In the genomic region with DNA sequence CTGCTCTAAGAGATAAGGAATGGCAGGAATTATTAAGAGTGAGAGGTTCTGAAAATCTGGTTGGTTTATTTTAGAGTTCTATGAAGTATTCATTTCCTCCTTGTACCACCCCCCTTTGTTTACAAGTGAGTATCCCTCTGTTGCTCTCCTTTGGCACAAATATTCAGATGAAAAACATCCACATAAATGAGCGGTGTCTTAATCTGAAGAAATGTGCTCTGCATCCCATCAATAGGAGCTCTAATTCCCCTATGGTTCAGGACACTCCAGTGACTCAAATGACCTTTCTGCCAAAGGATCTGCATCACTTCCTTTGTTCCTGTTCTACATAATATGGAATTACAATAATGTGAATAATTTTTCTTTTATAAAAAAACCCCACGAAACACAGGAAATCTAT, we compare ENCODE assay signal across 20 cellular contexts. TPM values are rescaled to one million over a fixed set of nuclear protein-coding genes. Genes with fewer than 3 reads are reported as not detected.
DNase-seq lines count a peak whose midpoint lies in the region; ATAC-seq and TF ChIP-seq lines count a peak whose summit lies in the region.
"Had no signal": no experiment of that assay in that cellular context is flagged by ENCODE, and none has a peak within 500 bp of the region (broad histone marks: within the 10 kb centered on the region; RNA-seq: fewer than 3 reads in every experiment).

No MANE protein-coding gene starts in this region.

- H2AFZ ChIP-seq in SK-N-SH (ENCODE audit: low read depth): no peak overlapping the region

- no peaks in the 10 kb centered on the region for H3K9me3 ChIP-seq in SK-N-SH
- H3K9me3 ChIP-seq: BLaER1, sigmoid colon had no signal

- no peaks in the 10 kb centered on the region for H3K9me2 ChIP-seq in SK-N-SH

- TF ChIP-seq RAD21 in SK-N-SH (IDR thresholded peaks at IDR 0.05; ENCODE audit: low read length): no peak

- peak overlapping the region; percentile 32 for H3K4me2 ChIP-seq in SK-N-SH
- H3K4me2 ChIP-seq: BLaER1 had no signal

- peak; percentile 19 for ATAC-seq in sciatic nerve
- ATAC-seq: K562; stimulated activated effector memory CD8-positive, alpha-beta T cell treated with anti-CD3 and anti-CD28 coated beads, Interleukin-12 subunit alpha, Interleukin-12 subunit beta, amount 100 ng/mL, for 72 hours had no signal

- peak overlapping the region; percentile 1; the same call in 1 of the 2 replicates for H3K9ac ChIP-seq in SK-N-SH
- H3K9ac ChIP-seq: BLaER1 had no signal

- H4K20me1 ChIP-seq in SK-N-SH (ENCODE audit: insufficient read depth): peaks cover 5% of the 10 kb centered on the region; the same call in 1 of the 2 replicates
- H4K20me1 ChIP-seq: BLaER1 had no signal

- TF ChIP-seq EP300 in SK-N-SH (IDR thresholded peaks at IDR 0.05; ENCODE audit: borderline replicate concordance in 1 of 2, low read depth in 1 of 2, low read length in 1 of 2): peak; percentile 35 to 83

- peak overlapping the region; percentile 77 to 79 for H3K27ac ChIP-seq in SK-N-SH (ENCODE audit: low read depth in 2 of 2, low read length in 1 of 2)
- H3K27ac ChIP-seq: BLaER1 had no signal

- POLR2A ChIA-PET in SK-N-SH (lab: Yijun Ruan, JAX): no interaction called here

- no peaks in the 10 kb centered on the region for H3K27me3 ChIP-seq in SK-N-SH (ENCODE audit: insufficient read depth)
- H3K27me3 ChIP-seq: BLaER1, sigmoid colon had no signal

- peaks cover 27% of the 10 kb centered on the region for H3F3A ChIP-seq in SK-N-SH (replicated peaks; ENCODE audit: insufficient read depth)

- 18% methylated on average over 2 of the region's 2 CpGs for WGBS in SK-N-SH (ENCODE audit: low lambda C conversion rate)

- peaks cover 9 to 18% of the 10 kb centered on the region in 2 experiments for H3K36me3 ChIP-seq in SK-N-SH (replicated peaks in 1 of 2; ENCODE audit: control insufficient read depth in 1 of 2, insufficient read depth in 2 of 2, low read length in 1 of 2)
- H3K36me3 ChIP-seq: BLaER1, sigmoid colon had no signal

- TF ChIP-seq CTCF in SK-N-SH (IDR thresholded peaks at IDR 0.05): no peak

- H3K4me1 ChIP-seq in SK-N-SH (ENCODE audit: control insufficient read depth in 1 of 2, insufficient read depth in 2 of 2, low read depth in 1 of 2, low read length in 1 of 2): peaks cover 41 to 46% of the 10 kb centered on the region in 2 experiments
- H3K4me1 ChIP-seq: BLaER1 had no signal

- CTCF ChIA-PET in SK-N-SH (lab: Yijun Ruan, JAX): interaction anchor here (1.0 kb wide), 1 partner anchor 128 kb away, joined by 3 read pairs; no protein-coding TSS in a partner anchor

- 0 out of 4 replicates have a peak overlapping the region, but pooled peaks of 1 of the 2 experiments have one; percentile 7 for H3K4me3 ChIP-seq in SK-N-SH (ENCODE audit: low read depth in 2 of 2, low read length in 1 of 2)
- H3K4me3 ChIP-seq: BLaER1, coronary artery, K562, sigmoid colon had no signal

- intact Hi-C loops in sciatic nerve (cut with DNase I): no loop called here

- peak; percentile 78 for DNase-seq in EL
- DNase-seq in SK-N-SH: no peak
- peak; percentile 33 for DNase-seq in foreskin melanocyte
- no peak for DNase-seq in sciatic nerve (ENCODE audit: low spot score)
- DNase-seq in NCI-H2081 treated with DMSO at 0.1 percent for 48 hours (lab: John Stamatoyannopoulos, UW): no peak
- DNase-seq in hepatic stellate cell (ENCODE audit: low spot score): no peak
- no peak for DNase-seq in COLO668 (lab: John Stamatoyannopoulos, UW; ENCODE audit: unreplicated experiment)
- DNase-seq in retina: no peak
- DNase-seq: activated CD4-positive, alpha-beta T cell treated with anti-CD3 and anti-CD28 coated beads, Interleukin-2, amount 50 U/mL, for 48 hours; activated T-cell treated with anti-CD3 and anti-CD28 coated beads, Interleukin-2, amount 50 U/mL, for 48 hours; DMS79; H7; NCI-H1417 treated with DMSO at 0.1 percent for 48 hours; NCI-H446 treated with DMSO at 0.1 percent for 48 hours; nephron progenitor cell; sigmoid colon had no signal

- peaks cover 100% of the 10 kb centered on the region for H3K79me2 ChIP-seq in SK-N-SH (ENCODE audit: insufficient read depth)

TF ChIP-seq in SK-N-SH, 30 proteins besides CTCF, POLR2A, EP300 and RAD21 (continues in another document):
- no peak for TF ChIP-seq RCOR1 (IDR thresholded peaks at IDR 0.05; ENCODE audit: low read length)
- TF ChIP-seq, protein P1, sequence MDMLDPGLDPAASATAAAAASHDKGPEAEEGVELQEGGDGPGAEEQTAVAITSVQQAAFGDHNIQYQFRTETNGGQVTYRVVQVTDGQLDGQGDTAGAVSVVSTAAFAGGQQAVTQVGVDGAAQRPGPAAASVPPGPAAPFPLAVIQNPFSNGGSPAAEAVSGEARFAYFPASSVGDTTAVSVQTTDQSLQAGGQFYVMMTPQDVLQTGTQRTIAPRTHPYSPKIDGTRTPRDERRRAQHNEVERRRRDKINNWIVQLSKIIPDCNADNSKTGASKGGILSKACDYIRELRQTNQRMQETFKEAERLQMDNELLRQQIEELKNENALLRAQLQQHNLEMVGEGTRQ (IDR thresholded peaks at IDR 0.05; ENCODE audit: borderline replicate concordance, low read depth, low read length): no peak
- TF ChIP-seq RFX5 (IDR thresholded peaks at IDR 0.05; ENCODE audit: low read length): no peak
- TF ChIP-seq EZH2phosphoT487 (IDR thresholded peaks at IDR 0.05; ENCODE audit: borderline replicate concordance, low read depth): no peak
- no peak for TF ChIP-seq MEF2A (IDR thresholded peaks at IDR 0.05; ENCODE audit: borderline replicate concordance, low read depth)
- TF ChIP-seq MXI1 (IDR thresholded peaks at IDR 0.05; ENCODE audit: low read depth, low read length): no peak
- no peak for TF ChIP-seq YY1 (IDR thresholded peaks at IDR 0.05; ENCODE audit: low read depth)
- TF ChIP-seq MAX (IDR thresholded peaks at IDR 0.05; ENCODE audit: low read depth): 0 out of 2 replicates have a peak, but pooled peaks have one; percentile 26
- TF ChIP-seq GATA2 (CRISPR knock-in tag; IDR thresholded peaks at IDR 0.05): no peak
- TF ChIP-seq GABPA (IDR thresholded peaks at IDR 0.05; ENCODE audit: low read depth): 0 out of 2 replicates have a peak, but pooled peaks have one; percentile 25
- peak; percentile 63; the same call in 1 of the 2 replicates for TF ChIP-seq FOSL2 (IDR thresholded peaks at IDR 0.05; ENCODE audit: borderline replicate concordance, low read depth)
- TF ChIP-seq PBX3 (IDR thresholded peaks at IDR 0.05): peak; percentile 79
- TF ChIP-seq SMC3 (IDR thresholded peaks at IDR 0.05; ENCODE audit: low read depth, low read length): no peak
- peak; percentile 75 for TF ChIP-seq NFIC (IDR thresholded peaks at IDR 0.05; ENCODE audit: borderline replicate concordance)
- peak; percentile 51; the same call in 1 of the 2 replicates for TF ChIP-seq POLR2AphosphoS5 (IDR thresholded peaks at IDR 0.05; ENCODE audit: low read depth, low read length)
- TF ChIP-seq REST (IDR thresholded peaks at IDR 0.05; ENCODE audit: low read depth, low read length): no peak
- TF ChIP-seq FOXM1 (IDR thresholded peaks at IDR 0.05; ENCODE audit: low read depth): 0 out of 2 replicates have a peak, but pooled peaks have one; percentile 24
- no peak for TF ChIP-seq TAF1 (IDR thresholded peaks at IDR 0.05; ENCODE audit: borderline replicate concordance, low read depth, low read length)
- TF ChIP-seq TEAD4 (IDR thresholded peaks at IDR 0.05; ENCODE audit: borderline replicate concordance, insufficient read depth): peak; percentile 74

RNA-seq across cellular contexts. Expression of gene DDAH1, which starts 16.6 kb away (rescaled TPM):
- 64.3 and 80.2 TPM in 2 replicates for polyA plus RNA-seq in SK-N-SH (2012; rRNA removed)
- polyA plus RNA-seq in SK-N-SH (2012; cell fraction: cytosol; rRNA removed): 71.3 and 82.7 TPM in 2 replicates
- 37.6 and 47.8 TPM in 2 replicates for polyA plus RNA-seq in SK-N-SH (2012; cell fraction: nucleus; rRNA removed)
- total RNA-seq in sciatic nerve: 35.7 TPM

Comparison
In these comparisons a context has a peak if more than half of its experiments do, and no peak if none do; other contexts are left out.
1. DNase-seq: peak in EL (single experiment) and foreskin melanocyte (single experiment); none in SK-N-SH (single experiment), sciatic nerve (single experiment), NCI-H2081 treated with DMSO at 0.1 percent for 48 hours (single experiment), hepatic stellate cell (single experiment), COLO668 (single experiment) and retina (single experiment).